Comparison of ENCODE assay signal across 14 cellular contexts in the genomic region with DNA sequence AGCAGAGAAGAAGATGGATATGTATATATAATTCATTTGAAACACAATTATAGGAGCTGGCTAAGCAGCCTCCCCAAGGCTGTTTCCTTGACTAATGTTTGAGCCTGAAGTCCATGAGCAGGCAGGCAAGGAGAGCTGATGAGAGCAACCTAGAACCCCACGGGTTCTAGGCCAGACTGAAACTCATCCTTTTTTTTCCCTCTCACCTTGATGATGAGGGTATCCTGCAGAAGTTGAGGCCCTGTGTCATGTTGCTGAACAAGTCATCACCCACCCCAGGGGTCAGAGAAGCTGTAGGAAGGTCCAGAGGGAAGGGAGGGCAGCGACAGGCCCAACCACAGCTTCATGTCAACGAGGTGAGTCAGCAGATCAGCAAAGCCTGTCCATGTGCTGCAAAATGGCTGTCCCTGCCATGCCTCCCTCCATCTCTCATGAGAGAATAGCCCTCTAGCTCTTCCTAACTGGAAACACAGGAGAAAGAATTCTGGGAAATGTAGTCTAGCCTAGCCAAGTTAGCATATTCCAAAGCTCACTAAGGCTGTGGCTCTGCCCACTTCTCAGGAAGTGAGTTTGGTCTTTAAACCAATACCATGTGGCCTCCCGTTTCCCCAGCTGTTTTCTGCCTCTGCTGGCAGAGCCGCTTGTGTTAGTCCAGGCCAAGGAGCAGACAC.
DNase-seq lines count a peak whose midpoint lies in the region; ATAC-seq and TF ChIP-seq lines count a peak whose summit lies in the region.
"Had no signal": no experiment of that assay in that cellular context is flagged by ENCODE, and none has a peak within 500 bp of the region (broad histone marks: within the 10 kb centered on the region; RNA-seq: fewer than 3 reads in every experiment).

No MANE protein-coding gene starts in this region.

- POLR2A ChIA-PET in OCI-LY7 (lab: Charles Lee): interaction anchor here (0.6 kb wide), 1 partner anchor 268 kb away, joined by 3 read pairs; no protein-coding TSS in a partner anchor

- 45% methylated on average over 5 of the region's 5 CpGs for WGBS in smooth muscle cell (ENCODE audit: low lambda C conversion rate)

- peak; percentile 83 for ATAC-seq in GM23338
- ATAC-seq in activated naive CD8-positive, alpha-beta T cell treated with anti-CD3 and anti-CD28 coated beads, Interleukin-2, amount 50 U/mL, for 24 hours: no peak

- no peaks in the 10 kb centered on the region for H3F3A ChIP-seq in GM23338 (replicated peaks; ENCODE audit: low read depth)
- no peaks in the 10 kb centered on the region for H3F3A ChIP-seq in smooth muscle cell (ENCODE audit: low read depth)

- peak overlapping the region; percentile 39 for H2AFZ ChIP-seq in GM23338
- 0 out of 2 replicates have a peak overlapping the region, but pooled peaks have one; percentile 31 for H2AFZ ChIP-seq in OCI-LY7 (ENCODE audit: low read length)
- peak overlapping the region; percentile 34 for H2AFZ ChIP-seq in fibroblast of lung (ENCODE audit: low read length)
- peak overlapping the region; percentile 41 for H2AFZ ChIP-seq in smooth muscle cell (ENCODE audit: low read depth)
- H2AFZ ChIP-seq: parathyroid adenoma had no signal

- no peaks in the 10 kb centered on the region for H3K79me2 ChIP-seq in GM23338 (replicated peaks; ENCODE audit: insufficient read depth)
- H3K79me2 ChIP-seq in OCI-LY7 (ENCODE audit: insufficient read depth, low read depth, low read length): no peaks in the 10 kb centered on the region
- no peaks in the 10 kb centered on the region for H3K79me2 ChIP-seq in fibroblast of lung (ENCODE audit: control insufficient read depth, insufficient read depth, low read length)
- H3K79me2 ChIP-seq in smooth muscle cell (ENCODE audit: low read depth): no peaks in the 10 kb centered on the region
- H3K79me2 ChIP-seq: parathyroid adenoma had no signal

- H3K27ac Mint-ChIP-seq in GM23338: no peak overlapping the region
- H3K27ac Mint-ChIP-seq in activated naive CD8-positive, alpha-beta T cell treated with anti-CD3 and anti-CD28 coated beads, Interleukin-2, amount 50 U/mL, for 24 hours: no peak overlapping the region
- H3K27ac Mint-ChIP-seq: T-helper 2 cell treated with Interferon-gamma antibody and Interleukin-4, amounts not matched to agents 5 μg/mL and 100 μg/mL, for 36 hours; type B pancreatic cell had no signal

- no peak overlapping the region for H3K9ac ChIP-seq in fibroblast of lung (ENCODE audit: insufficient read depth, low read length)
- H3K9ac ChIP-seq in smooth muscle cell (ENCODE audit: low read depth): no peak overlapping the region
- H3K9ac ChIP-seq: parathyroid adenoma had no signal

- no peaks in the 10 kb centered on the region for H3K4me1 ChIP-seq in GM23338 (ENCODE audit: insufficient read depth)
- no peaks in the 10 kb centered on the region for H3K4me1 ChIP-seq in OCI-LY7 (ENCODE audit: insufficient read depth, low read length, poor library complexity, severe bottlenecking)
- no peaks in the 10 kb centered on the region for H3K4me1 ChIP-seq in fibroblast of lung (ENCODE audit: control insufficient read depth, extremely low read depth, insufficient read depth, low read length)
- H3K4me1 ChIP-seq in smooth muscle cell (ENCODE audit: low read depth): no peaks in the 10 kb centered on the region
- H3K4me1 ChIP-seq: parathyroid adenoma had no signal

- H3K4me3 ChIP-seq in GM23338 (no peak overlapping the region), OCI-LY7 (ENCODE audit: low read depth, low read length, poor library complexity, severe bottlenecking) (no peak overlapping the region), fibroblast of lung (replicated peaks in 1 of 4; ENCODE audit: control extremely low read depth in 1 of 4, insufficient read depth in 1 of 4, low read depth in 3 of 4, low read length in 4 of 4) (no peak overlapping the region), smooth muscle cell (no peak overlapping the region)

- no peaks in the 10 kb centered on the region for H3K4me1 Mint-ChIP-seq in GM23338
- no peaks in the 10 kb centered on the region for H3K4me1 Mint-ChIP-seq in activated naive CD8-positive, alpha-beta T cell treated with anti-CD3 and anti-CD28 coated beads, Interleukin-2, amount 50 U/mL, for 24 hours

- peaks cover 7% of the 10 kb centered on the region; the same call in 2 of the 3 replicates for H3K36me3 Mint-ChIP-seq in GM23338 (ENCODE audit: low read depth)
- H3K36me3 Mint-ChIP-seq in activated naive CD8-positive, alpha-beta T cell treated with anti-CD3 and anti-CD28 coated beads, Interleukin-2, amount 50 U/mL, for 24 hours (ENCODE audit: low read depth): no peaks in the 10 kb centered on the region
- H3K36me3 Mint-ChIP-seq: type B pancreatic cell had no signal

- H3K27me3 Mint-ChIP-seq in GM23338 (ENCODE audit: insufficient read depth, low read depth, poor library complexity): no peaks in the 10 kb centered on the region
- H3K27me3 Mint-ChIP-seq in activated naive CD8-positive, alpha-beta T cell treated with anti-CD3 and anti-CD28 coated beads, Interleukin-2, amount 50 U/mL, for 24 hours: peaks cover 2% of the 10 kb centered on the region
- H3K27me3 Mint-ChIP-seq: type B pancreatic cell had no signal

- TF ChIP-seq CTCF in GM23338 (conservative IDR thresholded peaks at IDR 0.05; ENCODE audit: low read depth in 2 of 2): no peak
- TF ChIP-seq CTCF in OCI-LY7 (conservative IDR thresholded peaks at IDR 0.05; ENCODE audit: low read length): no peak
- TF ChIP-seq CTCF in fibroblast of lung (conservative IDR thresholded peaks at IDR 0.05 in 1 of 2, IDR thresholded peaks at IDR 0.05 in 1 of 2; ENCODE audit: low read depth in 1 of 2, low read length in 2 of 2): no peak
- TF ChIP-seq CTCF in smooth muscle cell (IDR thresholded peaks at IDR 0.05; ENCODE audit: borderline replicate concordance, insufficient read depth, poor library complexity, severe bottlenecking): no peak

- H3K36me3 ChIP-seq in GM23338 (ENCODE audit: insufficient read depth) (no peaks in the 10 kb centered on the region), OCI-LY7 (ENCODE audit: insufficient read depth, low read length) (no peaks in the 10 kb centered on the region), fibroblast of lung (ENCODE audit: control insufficient read depth, insufficient read depth, low read length) (no peaks in the 10 kb centered on the region), smooth muscle cell (ENCODE audit: low read depth) (no peaks in the 10 kb centered on the region)

- CTCF ChIA-PET in OCI-LY7 (lab: Charles Lee; ENCODE audit: unreplicated experiment): no interaction called here

- H3K27me3 ChIP-seq in GM23338 (ENCODE audit: insufficient read depth) (no peaks in the 10 kb centered on the region), fibroblast of lung (ENCODE audit: control insufficient read depth, insufficient read depth, low read length) (no peaks in the 10 kb centered on the region), smooth muscle cell (ENCODE audit: low read depth) (no peaks in the 10 kb centered on the region)

- H3K9me3 ChIP-seq in OCI-LY7 (ENCODE audit: low read length) (no peaks in the 10 kb centered on the region), fibroblast of lung (ENCODE audit: control insufficient read depth, insufficient read depth, low read depth, low read length) (no peaks in the 10 kb centered on the region), smooth muscle cell (replicated peaks; ENCODE audit: low read depth) (no peaks in the 10 kb centered on the region)

- H3K4me2 ChIP-seq in GM23338: no peak overlapping the region
- H3K4me2 ChIP-seq in OCI-LY7 (ENCODE audit: low read length): no peak overlapping the region
- H3K4me2 ChIP-seq in fibroblast of lung (ENCODE audit: extremely low read depth, insufficient read depth, low read length): no peak overlapping the region
- no peak overlapping the region for H3K4me2 ChIP-seq in smooth muscle cell

- BruUV-seq in OCI-LY7 (replicated peaks; lab: Mats Ljungman, UMichigan): no TSS peak

- peaks cover 9% of the 10 kb centered on the region; the same call in 2 of the 3 replicates for H3K9me3 Mint-ChIP-seq in GM23338
- no peaks in the 10 kb centered on the region for H3K9me3 Mint-ChIP-seq in activated naive CD8-positive, alpha-beta T cell treated with anti-CD3 and anti-CD28 coated beads, Interleukin-2, amount 50 U/mL, for 24 hours
- H3K9me3 Mint-ChIP-seq: T-helper 2 cell treated with Interferon-gamma antibody and Interleukin-4, amounts not matched to agents 5 μg/mL and 100 μg/mL, for 36 hours; type B pancreatic cell had no signal

- H3K27ac ChIP-seq in GM23338 (ENCODE audit: low read depth) (no peak overlapping the region), OCI-LY7 (ENCODE audit: low read depth, low read length, poor library complexity, severe bottlenecking) (no peak overlapping the region), fibroblast of lung (ENCODE audit: insufficient read depth, low read length) (no peak overlapping the region), smooth muscle cell (ENCODE audit: low read depth) (no peak overlapping the region)
- H3K27ac ChIP-seq: parathyroid adenoma had no signal

- H3K9me2 ChIP-seq in GM23338 (ENCODE audit: insufficient read depth): no peaks in the 10 kb centered on the region
- H3K9me2 ChIP-seq in OCI-LY7 (ENCODE audit: insufficient read depth, low read length): no peaks in the 10 kb centered on the region

- intact Hi-C loops in OCI-LY7 (cut with micrococcal nuclease; ENCODE audit: unreplicated experiment): no loop called here

- DNase-seq in GM23338 (ENCODE audit: low spot score) (peak; percentile 59), OCI-LY7 (ENCODE audit: low spot score) (no peak), fibroblast of lung (ENCODE audit: low read depth in 2 of 2) (peak; percentile 41 to 56), smooth muscle cell (lab: John Stamatoyannopoulos, UW; ENCODE audit: unreplicated experiment) (no peak), NCI-H187 (lab: John Stamatoyannopoulos, UW) (no peak), NAMALWA (ENCODE audit: low spot score) (no peak)
- DNase-seq in stimulated activated naive CD4-positive, alpha-beta T cell (lab: John Stamatoyannopoulos, UW): no peak
- DNase-seq in activated naive CD8-positive, alpha-beta T cell treated with anti-CD3 and anti-CD28 coated beads, Interleukin-2, amount 50 U/mL, for 24 hours: no peak
- DNase-seq: aorta, erythroblast, GOT3 had no signal

- no peaks in the 10 kb centered on the region for H4K20me1 ChIP-seq in GM23338 (replicated peaks; ENCODE audit: insufficient read depth)
- H4K20me1 ChIP-seq in OCI-LY7 (ENCODE audit: insufficient read depth, low read length): no peaks in the 10 kb centered on the region
- H4K20me1 ChIP-seq in fibroblast of lung (ENCODE audit: control insufficient read depth, extremely low read depth, insufficient read depth, low read length): no peaks in the 10 kb centered on the region
- H4K20me1 ChIP-seq in smooth muscle cell (ENCODE audit: low read depth): no peaks in the 10 kb centered on the region

- no peak overlapping the region for H3K4me3 Mint-ChIP-seq in GM23338
- H3K4me3 Mint-ChIP-seq in activated naive CD8-positive, alpha-beta T cell treated with anti-CD3 and anti-CD28 coated beads, Interleukin-2, amount 50 U/mL, for 24 hours: no peak overlapping the region
- H3K4me3 Mint-ChIP-seq: T-helper 2 cell treated with Interferon-gamma antibody and Interleukin-4, amounts not matched to agents 5 μg/mL and 100 μg/mL, for 36 hours; type B pancreatic cell had no signal

TF ChIP-seq in GM23338, 12 proteins besides CTCF, POLR2A, EP300 and RAD21 (continues in another document):
- TF ChIP-seq EZH2 (IDR thresholded peaks at IDR 0.05; ENCODE audit: low read depth, unreplicated experiment): no peak
- TF ChIP-seq NANOG (IDR thresholded peaks at IDR 0.05; ENCODE audit: borderline replicate concordance): no peak
- TF ChIP-seq ZNF331 (CRISPR knock-in tag; IDR thresholded peaks at IDR 0.05; ENCODE audit: low read depth): no peak

Comparison
In these comparisons a context has a peak if more than half of its experiments do, and no peak if none do; other contexts are left out.
1. DNase-seq: peak in GM23338 (single experiment) and fibroblast of lung (2 of 2); none in OCI-LY7 (single experiment), smooth muscle cell (single experiment), NCI-H187 (0 of 2), stimulated activated naive CD4-positive, alpha-beta T cell (0 of 6), NAMALWA (single experiment) and activated naive CD8-positive, alpha-beta T cell treated with anti-CD3 and anti-CD28 coated beads, Interleukin-2, amount 50 U/mL, for 24 hours (single experiment).
2. Peak in every context shown above with its lines, with median percentiles within 50 percentile points of each other: H2AFZ ChIP-seq.